In genomic region chr1:39593386-39593785, GRCh38 we compare ENCODE assay signal across 8 cellular contexts.
"Had no signal": no experiment of that assay in that cellular context is flagged by ENCODE, and none has a peak within 500 bp of the region (broad histone marks: within the 10 kb centered on the region; RNA-seq: fewer than 3 reads in every experiment).

No MANE protein-coding gene starts in this region.

- ATAC-seq: GM12878 had no signal

- DNase-seq: GDM1, GF-D8 had no signal

- FAIRE-seq: G401.6, GM12878, GM12891, GM12892, GM18507, GM19239 had no signal

- H3K4me3 ChIP-seq: GM12878 had no signal
